ENCODE assay signal across 1 cellular context in the genomic region with DNA sequence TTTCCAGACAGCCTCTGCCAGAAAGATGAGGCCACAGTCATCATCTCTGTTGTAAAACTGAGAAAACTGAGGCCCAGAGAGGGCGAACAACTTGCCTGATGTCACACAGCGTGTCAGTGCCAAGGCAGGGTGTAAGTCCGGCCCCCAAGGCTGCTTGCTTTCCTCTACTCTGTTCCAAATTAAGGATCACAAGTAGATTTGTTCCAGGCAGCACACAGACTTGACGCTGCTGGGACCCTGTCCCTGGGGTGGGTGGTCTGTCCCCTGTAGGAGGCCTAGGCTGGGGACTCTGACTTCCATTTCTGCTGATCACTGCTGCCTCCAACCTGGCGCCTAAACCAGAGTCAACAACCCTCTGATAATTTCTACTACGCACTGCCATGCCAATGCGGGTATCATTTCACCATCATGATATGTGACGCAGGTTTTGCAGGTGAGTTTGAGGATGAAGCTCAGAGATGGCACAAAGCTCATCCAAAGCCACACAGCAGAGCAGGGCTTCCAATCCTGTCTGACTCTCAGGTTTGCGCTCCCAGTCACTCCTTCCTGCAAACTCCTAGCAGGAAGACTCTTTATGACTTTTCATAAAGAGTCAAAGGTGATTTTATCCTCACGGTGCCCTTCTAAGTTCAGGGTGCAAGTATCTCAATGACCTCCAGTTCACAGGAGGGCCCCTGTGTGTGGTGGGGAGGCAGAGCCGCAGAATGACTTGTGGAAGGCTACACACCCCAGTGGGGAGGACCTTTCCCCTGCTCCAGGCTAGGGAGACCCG.
TF ChIP-seq lines count a peak whose summit lies in the region.

No MANE protein-coding gene starts in this region.

TF ChIP-seq in GM12878, 131 proteins besides CTCF, POLR2A, EP300 and RAD21:
- TF ChIP-seq, protein P1, sequence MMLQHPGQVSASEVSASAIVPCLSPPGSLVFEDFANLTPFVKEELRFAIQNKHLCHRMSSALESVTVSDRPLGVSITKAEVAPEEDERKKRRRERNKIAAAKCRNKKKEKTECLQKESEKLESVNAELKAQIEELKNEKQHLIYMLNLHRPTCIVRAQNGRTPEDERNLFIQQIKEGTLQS (IDR thresholded peaks at IDR 0.05; ENCODE audit: borderline replicate concordance, extremely low read depth, low read depth, low read length), result no peak
- TF ChIP-seq NFXL1 (IDR thresholded peaks at IDR 0.05; ENCODE audit: borderline replicate concordance) (0 out of 2 replicates have a peak, but pooled peaks have one; percentile 34), PAX8 (IDR thresholded peaks at IDR 0.05) (no peak), KAT2A (conservative IDR thresholded peaks at IDR 0.05; ENCODE audit: control insufficient read depth, low read depth, low read length) (no peak), SMARCA5 (IDR thresholded peaks at IDR 0.05) (peak; percentile 73; the same call in 1 of the 2 replicates), ZNF217 (IDR thresholded peaks at IDR 0.05) (no peak)
